In genomic region chr15:48330855-48331795, GRCh38 we compare ENCODE assay signal across 8 cellular contexts. TPM values are rescaled to one million over a fixed set of nuclear protein-coding genes. Genes with fewer than 3 reads are reported as not detected.
DNase-seq lines count a peak whose midpoint lies in the region; ATAC-seq lines count a peak whose summit lies in the region.

Gene DUT, plus strand, starts transcription at chr15:48331429. Its CDS starts 87 bp downstream, at chr15:48331516.

- H3K4me3 Mint-ChIP-seq in CD4-positive, CD25-positive, alpha-beta regulatory T cell: peak within 1 kb of the TSS; percentile 87 to 100 (median 99)

- ATAC-seq in CD4-positive, CD25-positive, alpha-beta regulatory T cell (ENCODE audit: low read depth in 2 of 2): peak; percentile 84 to 87
- ATAC-seq in GM19328 (IDR thresholded peaks at IDR 0.05; ENCODE audit: unreplicated experiment) (peak; percentile 88), HG03469 (IDR thresholded peaks at IDR 0.05; ENCODE audit: unreplicated experiment) (peak; percentile 79)

- no peaks in the 10 kb centered on the region for H3K9me3 ChIP-seq in CD4-positive, CD25-positive, alpha-beta regulatory T cell (ENCODE audit: control insufficient read depth in 2 of 2, low read length in 2 of 2)
- H3K9me3 ChIP-seq in NT2/D1 (ENCODE audit: insufficient read depth, low read length) (no peaks in the 10 kb centered on the region), mononuclear cell (ENCODE audit: low read depth, low read length) (no peaks in the 10 kb centered on the region)

- H3K4me1 Mint-ChIP-seq in CD4-positive, CD25-positive, alpha-beta regulatory T cell: peaks cover 17 to 35% (median 25%) of the 10 kb centered on the region in 4 donors

- no peaks in the 10 kb centered on the region for H3K9me3 Mint-ChIP-seq in CD4-positive, CD25-positive, alpha-beta regulatory T cell

- peak within 1 kb of the TSS; percentile 94 for H3K9ac ChIP-seq in NT2/D1 (ENCODE audit: insufficient read length, low read depth)

- H3K27ac Mint-ChIP-seq in CD4-positive, CD25-positive, alpha-beta regulatory T cell: peak within 1 kb of the TSS; percentile 96 to 99 (median 98)

- H3K36me3 ChIP-seq in CD4-positive, CD25-positive, alpha-beta regulatory T cell (ENCODE audit: control insufficient read depth, insufficient read depth, low read length): peaks cover 12% of the 10 kb centered on the region
- peaks cover 30% of the 10 kb centered on the region for H3K36me3 ChIP-seq in NT2/D1 (ENCODE audit: insufficient read depth, insufficient read length, low read length)

- peaks cover 4% of the 10 kb centered on the region for H3K27me3 Mint-ChIP-seq in CD4-positive, CD25-positive, alpha-beta regulatory T cell

- H3K4me3 ChIP-seq in CD4-positive, CD25-positive, alpha-beta regulatory T cell (ENCODE audit: low read depth, low read length): peak within 1 kb of the TSS; percentile 83
- H3K4me3 ChIP-seq in NT2/D1 (ENCODE audit: insufficient read length, low read depth): peak within 1 kb of the TSS; percentile 85
- H3K4me3 ChIP-seq in mononuclear cell (ENCODE audit: low read length): peak within 1 kb of the TSS; percentile 84

- peak within 1 kb of the TSS; percentile 90 for H3K27ac ChIP-seq in CD4-positive, CD25-positive, alpha-beta regulatory T cell (ENCODE audit: insufficient read depth, low read length, poor library complexity, severe bottlenecking)

- H3K36me3 Mint-ChIP-seq in CD4-positive, CD25-positive, alpha-beta regulatory T cell: peaks cover 10% of the 10 kb centered on the region

- no peaks in the 10 kb centered on the region for H3K27me3 ChIP-seq in CD4-positive, CD25-positive, alpha-beta regulatory T cell (ENCODE audit: control insufficient read depth, insufficient read depth, low read length)
- H3K27me3 ChIP-seq in NT2/D1 (ENCODE audit: insufficient read depth, insufficient read length) (no peaks in the 10 kb centered on the region), mononuclear cell (ENCODE audit: insufficient read depth, low read length) (no peaks in the 10 kb centered on the region)

- peaks cover 17% of the 10 kb centered on the region for H3K4me1 ChIP-seq in CD4-positive, CD25-positive, alpha-beta regulatory T cell (ENCODE audit: control insufficient read depth, insufficient read depth, low read length, poor library complexity, severe bottlenecking)
- H3K4me1 ChIP-seq in NT2/D1 (ENCODE audit: insufficient read depth, insufficient read length): peaks cover 2% of the 10 kb centered on the region
- peaks cover 17% of the 10 kb centered on the region for H3K4me1 ChIP-seq in mononuclear cell (ENCODE audit: insufficient read depth, low read length)

- DNase-seq in CD4-positive, CD25-positive, alpha-beta regulatory T cell: peak; percentile 70 to 91 (median 83)
- DNase-seq in NT2/D1 (ENCODE audit: low read depth, low spot score) (no peak), epidermal melanocyte (ENCODE audit: insufficient read length, low spot score) (peak; percentile 68)
- DNase-seq in activated CD8-positive, alpha-beta memory T cell treated with anti-CD3 and anti-CD28 coated beads, Interleukin-2, amount 50 U/mL, for 48 hours: peak; percentile 88
- peak; percentile 72 for DNase-seq in stimulated activated CD8-positive, alpha-beta memory T cell treated with anti-CD3 and anti-CD28 coated beads, Interleukin-4, amount 100 ng/mL, for 24 hours (ENCODE audit: low read depth)

RNA-seq across cellular contexts. Expression of gene DUT, which starts in this region (rescaled TPM):
- total RNA-seq in CD4-positive, CD25-positive, alpha-beta regulatory T cell: 60.3 TPM
- polyA plus RNA-seq in CD4-positive, CD25-positive, alpha-beta regulatory T cell: 100 to 1,000 TPM; 109 to 124 (median 117) TPM
- total RNA-seq in mononuclear cell: 19.8 TPM
